Comparison of ENCODE assay signal across 32 cellular contexts in the genomic region with DNA sequence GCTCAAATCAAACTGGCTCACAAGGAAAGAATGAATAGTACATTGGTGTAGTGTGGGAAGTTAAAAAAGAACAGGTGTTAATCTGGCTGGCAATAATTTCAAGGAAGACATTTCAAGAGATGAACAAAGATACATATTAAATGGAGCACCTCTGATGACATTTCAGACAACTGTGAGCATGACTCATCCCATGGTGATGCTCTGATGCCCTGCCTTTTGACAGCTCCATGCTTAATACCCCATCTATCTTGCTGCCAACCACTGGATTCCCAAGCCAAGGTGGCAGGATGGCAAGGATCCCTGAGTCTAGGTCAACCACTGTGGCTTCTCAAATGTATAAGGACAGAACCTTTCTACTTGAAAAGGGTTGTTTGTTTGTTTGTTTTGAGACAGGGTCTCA. TPM values are rescaled to one million over a fixed set of nuclear protein-coding genes. Genes with fewer than 3 reads are reported as not detected.
DNase-seq lines count a peak whose midpoint lies in the region; ATAC-seq and TF ChIP-seq lines count a peak whose summit lies in the region.
"Had no signal": no experiment of that assay in that cellular context is flagged by ENCODE, and none has a peak within 500 bp of the region (broad histone marks: within the 10 kb centered on the region; RNA-seq: fewer than 3 reads in every experiment).

No MANE protein-coding gene starts in this region.

- no peaks in the 10 kb centered on the region for H3K9me3 ChIP-seq in DOHH2 (ENCODE audit: control insufficient read depth, insufficient read depth, low read length)
- H3K9me3 ChIP-seq in T-helper 17 cell (ENCODE audit: control insufficient read depth, low read length, poor library complexity, severe bottlenecking), result no peaks in the 10 kb centered on the region
- H3K9me3 ChIP-seq: lower lobe of right lung, SK-N-SH, suprapubic skin had no signal

- H3K9me2 ChIP-seq in DOHH2 (replicated peaks; ENCODE audit: control insufficient read depth, low read length), result no peaks in the 10 kb centered on the region
- H3K9me2 ChIP-seq: SK-N-SH had no signal

- H3K4me2 ChIP-seq in DOHH2 (ENCODE audit: low read length), result peak overlapping the region; percentile 99
- H3K4me2 ChIP-seq: hepatocyte, SK-N-SH had no signal

- DNase-seq in activated CD4-positive, alpha-beta memory T cell treated with anti-CD3 and anti-CD28 coated beads, Interleukin-2, amount 10 ng/mL, durations not matched to agents 7 days and 5 days, result no peak
- no peak for DNase-seq in activated CD4-positive, alpha-beta memory T cell treated with anti-CD3 and anti-CD28 coated beads for 36 hours
- no peak for DNase-seq in T-helper 17 cell
- DNase-seq in naive thymus-derived CD8-positive, alpha-beta T cell, result no peak
- no peak for DNase-seq in CD1c-positive myeloid dendritic cell (ENCODE audit: extremely low spot score)
- DNase-seq in HUDEP-2 (lab: John Stamatoyannopoulos, UW; ENCODE audit: unreplicated experiment in 76 of 76), result no peak
- DNase-seq: activated CD4-positive, alpha-beta T cell treated with anti-CD3 and anti-CD28 coated beads for 1 hour; aorta; DMS 273 treated with DMSO at 0.1 percent for 48 hours; lower lobe of right lung; natural killer cell; NCI-H1105 treated with DMSO at 0.1 percent for 48 hours; NCI-H187 treated with DMSO at 0.1 percent for 48 hours; NCI-H526; NK-92 treated with Interleukin-12 subunit alpha and Interleukin-12 subunit beta, amount 100 ng/mL, for 24 hours; nucleus accumbens; SK-N-SH had no signal

- H3K4me3 Mint-ChIP-seq in activated CD4-positive, alpha-beta memory T cell treated with anti-CD3 and anti-CD28 coated beads, Interleukin-2, amount 10 ng/mL, durations not matched to agents 7 days and 5 days, result no peak overlapping the region
- no peak overlapping the region for H3K4me3 Mint-ChIP-seq in activated CD4-positive, alpha-beta memory T cell treated with anti-CD3 and anti-CD28 coated beads for 36 hours
- no peak overlapping the region for H3K4me3 Mint-ChIP-seq in T-helper 17 cell
- H3K4me3 Mint-ChIP-seq in naive thymus-derived CD8-positive, alpha-beta T cell, result peak overlapping the region in 1 of 10 donors; percentile 24
- H3K4me3 Mint-ChIP-seq: natural killer cell; stimulated activated memory B cell treated with anti-CD40 and anti-IgM and Interleukin-4, amounts not matched to agents 10 μg/mL and 1 μg/mL and 100 μg/mL, for 72 hours; T-helper 1 cell treated with Interleukin-12 subunit alpha and Interleukin-12 subunit beta and Interleukin-4 antibody, amounts not matched to agents 30 μg/mL and 1 μg/mL, for 36 hours had no signal

- no peak for TF ChIP-seq CTCF in DOHH2 (IDR thresholded peaks at IDR 0.05; ENCODE audit: low read depth, low read length, poor library complexity, severe bottlenecking)

- H3K4me1 Mint-ChIP-seq in activated CD4-positive, alpha-beta memory T cell treated with anti-CD3 and anti-CD28 coated beads, Interleukin-2, amount 10 ng/mL, durations not matched to agents 7 days and 5 days, result peaks cover 63% of the 10 kb centered on the region
- H3K4me1 Mint-ChIP-seq in activated CD4-positive, alpha-beta memory T cell treated with anti-CD3 and anti-CD28 coated beads for 36 hours (ENCODE audit: low read depth), result peaks cover 48% of the 10 kb centered on the region
- peaks cover 22% of the 10 kb centered on the region for H3K4me1 Mint-ChIP-seq in T-helper 17 cell
- H3K4me1 Mint-ChIP-seq in naive thymus-derived CD8-positive, alpha-beta T cell, result peaks cover 18 to 60% (median 43%) of the 10 kb centered on the region in 4 donors

- H4K20me1 ChIP-seq in DOHH2 (ENCODE audit: control insufficient read depth, insufficient read depth, low read depth, low read length), result no peaks in the 10 kb centered on the region

- peaks cover 76% of the 10 kb centered on the region for H3K4me1 ChIP-seq in DOHH2 (ENCODE audit: control insufficient read depth, low read length)

- no peaks in the 10 kb centered on the region for H3K27me3 ChIP-seq in DOHH2 (ENCODE audit: control insufficient read depth, low read length)
- H3K27me3 ChIP-seq: hepatocyte, suprapubic skin had no signal

- POLR2A ChIA-PET in activated CD4-positive, alpha-beta memory T cell treated with anti-CD3 and anti-CD28 coated beads, Interleukin-2, amount 10 ng/mL, durations not matched to agents 7 days and 5 days (lab: Charles Lee), result no interaction called here
- POLR2A ChIA-PET in activated CD4-positive, alpha-beta memory T cell treated with anti-CD3 and anti-CD28 coated beads for 36 hours (lab: Charles Lee), result no interaction called here
- POLR2A ChIA-PET in naive thymus-derived CD8-positive, alpha-beta T cell (lab: Charles Lee), result no interaction called here

- ATAC-seq in T-helper 17 cell, result no peak
- no peak for ATAC-seq in naive thymus-derived CD8-positive, alpha-beta T cell
- ATAC-seq in GM18867 (IDR thresholded peaks at IDR 0.05; ENCODE audit: unreplicated experiment), result no peak
- ATAC-seq: activated naive CD4-positive, alpha-beta T cell treated with anti-CD3 and anti-CD28 coated beads, Interleukin-2, amount 50 U/mL, for 72 hours; HCT116; HepG2; lower lobe of right lung; natural killer cell; Right ventricle myocardium inferior; stimulated activated memory B cell treated with anti-CD40 and anti-IgM and Interleukin-4, amounts not matched to agents 10 μg/mL and 1 μg/mL and 100 μg/mL, for 72 hours had no signal

- no peaks in the 10 kb centered on the region for H3K9me3 Mint-ChIP-seq in activated CD4-positive, alpha-beta memory T cell treated with anti-CD3 and anti-CD28 coated beads, Interleukin-2, amount 10 ng/mL, durations not matched to agents 7 days and 5 days
- no peaks in the 10 kb centered on the region for H3K9me3 Mint-ChIP-seq in activated CD4-positive, alpha-beta memory T cell treated with anti-CD3 and anti-CD28 coated beads for 36 hours
- no peaks in the 10 kb centered on the region for H3K9me3 Mint-ChIP-seq in naive thymus-derived CD8-positive, alpha-beta T cell
- H3K9me3 Mint-ChIP-seq: activated T-helper 2 cell treated with anti-CD3 and anti-CD28 coated beads, Interferon-gamma antibody, Interleukin-2, Interleukin-4, amounts not matched to agents 10 μg/mL and 5 μg/mL and 100 μg/mL, durations not matched to agents 14 hours and 24 hours and 36 hours; natural killer cell had no signal

- H3K27me3 Mint-ChIP-seq in activated CD4-positive, alpha-beta memory T cell treated with anti-CD3 and anti-CD28 coated beads, Interleukin-2, amount 10 ng/mL, durations not matched to agents 7 days and 5 days, result peaks cover 21% of the 10 kb centered on the region
- no peaks in the 10 kb centered on the region for H3K27me3 Mint-ChIP-seq in activated CD4-positive, alpha-beta memory T cell treated with anti-CD3 and anti-CD28 coated beads for 36 hours
- no peaks in the 10 kb centered on the region for H3K27me3 Mint-ChIP-seq in T-helper 17 cell
- H3K27me3 Mint-ChIP-seq in naive thymus-derived CD8-positive, alpha-beta T cell, result peaks cover 0 to 13% (median 3%) of the 10 kb centered on the region in 5 donors

- CTCF ChIA-PET in activated CD4-positive, alpha-beta memory T cell treated with anti-CD3 and anti-CD28 coated beads, Interleukin-2, amount 10 ng/mL, durations not matched to agents 7 days and 5 days (lab: Charles Lee), result interaction anchor here (3.1 kb wide), 1 partner anchor 93 kb away, joined by 14 read pairs; no protein-coding TSS in a partner anchor
- CTCF ChIA-PET in activated CD4-positive, alpha-beta memory T cell treated with anti-CD3 and anti-CD28 coated beads for 36 hours (lab: Charles Lee), result interaction anchor here (0.6 to 5.1 kb wide), 3 partner anchors 21 to 48 kb away, joined by 3 to 43 read pairs (median 4); no protein-coding TSS in a partner anchor

- H3F3A ChIP-seq in DOHH2 (ENCODE audit: control insufficient read depth, insufficient read depth), result peaks cover 39% of the 10 kb centered on the region

- H3K79me2 ChIP-seq in DOHH2 (ENCODE audit: control insufficient read depth, low read length), result peaks cover 5% of the 10 kb centered on the region
- H3K79me2 ChIP-seq: hepatocyte had no signal

- H3K4me3 ChIP-seq in DOHH2 (ENCODE audit: low read length), result peak overlapping the region; percentile 74
- H3K4me3 ChIP-seq: hepatocyte, lower lobe of right lung, suprapubic skin had no signal

- intact Hi-C loops in activated CD4-positive, alpha-beta memory T cell treated with anti-CD3 and anti-CD28 coated beads for 36 hours (cut with micrococcal nuclease), result loop anchor here (5.0 kb wide), 2 partner anchors 49 to 244 kb away; no protein-coding TSS in a partner anchor

- H3K27ac Mint-ChIP-seq in activated CD4-positive, alpha-beta memory T cell treated with anti-CD3 and anti-CD28 coated beads, Interleukin-2, amount 10 ng/mL, durations not matched to agents 7 days and 5 days, result peak overlapping the region; percentile 30
- H3K27ac Mint-ChIP-seq in activated CD4-positive, alpha-beta memory T cell treated with anti-CD3 and anti-CD28 coated beads for 36 hours, result no peak overlapping the region
- H3K27ac Mint-ChIP-seq in T-helper 17 cell, result peak overlapping the region; percentile 97
- peak overlapping the region in 7 of 10 donors; percentile 9 to 83 (median 70) for H3K27ac Mint-ChIP-seq in naive thymus-derived CD8-positive, alpha-beta T cell
- H3K27ac Mint-ChIP-seq: activated T-helper 2 cell treated with anti-CD3 and anti-CD28 coated beads, Interferon-gamma antibody, Interleukin-2, Interleukin-4, amounts not matched to agents 10 μg/mL and 5 μg/mL and 100 μg/mL, durations not matched to agents 14 hours and 24 hours and 36 hours; T-helper 1 cell treated with Interleukin-12 subunit alpha and Interleukin-12 subunit beta and Interleukin-4 antibody, amounts not matched to agents 30 μg/mL and 1 μg/mL, for 36 hours had no signal

- H3K36me3 Mint-ChIP-seq in activated CD4-positive, alpha-beta memory T cell treated with anti-CD3 and anti-CD28 coated beads, Interleukin-2, amount 10 ng/mL, durations not matched to agents 7 days and 5 days (ENCODE audit: low read depth), result peaks cover 16% of the 10 kb centered on the region
- H3K36me3 Mint-ChIP-seq in activated CD4-positive, alpha-beta memory T cell treated with anti-CD3 and anti-CD28 coated beads for 36 hours, result no peaks in the 10 kb centered on the region
- no peaks in the 10 kb centered on the region for H3K36me3 Mint-ChIP-seq in T-helper 17 cell (ENCODE audit: low read depth)
- no peaks in the 10 kb centered on the region for H3K36me3 Mint-ChIP-seq in naive thymus-derived CD8-positive, alpha-beta T cell
- H3K36me3 Mint-ChIP-seq: activated naive CD4-positive, alpha-beta T cell treated with anti-CD3 and anti-CD28 coated beads, Interleukin-2, amount 50 U/mL, for 72 hours; natural killer cell; stimulated activated memory B cell treated with anti-CD40 and anti-IgM and Interleukin-4, amounts not matched to agents 10 μg/mL and 1 μg/mL and 100 μg/mL, for 72 hours had no signal

- H3K36me3 ChIP-seq in DOHH2 (ENCODE audit: control insufficient read depth, low read length), result peaks cover 6% of the 10 kb centered on the region; the same call in 1 of the 2 replicates
- H3K36me3 ChIP-seq: lower lobe of right lung, suprapubic skin had no signal

- peak overlapping the region; percentile 100 for H3K27ac ChIP-seq in DOHH2 (ENCODE audit: low read depth, low read length)
- H3K27ac ChIP-seq: 22Rv1, hepatocyte, lower lobe of right lung, suprapubic skin had no signal

RNA-seq across cellular contexts. Expression of a gene that starts 29.3 kb away (rescaled TPM):
- total RNA-seq in activated CD4-positive, alpha-beta memory T cell treated with anti-CD3 and anti-CD28 coated beads, Interleukin-2, amount 10 ng/mL, durations not matched to agents 7 days and 5 days, result under 1 TPM; 0.35 to 0.43 TPM
- total RNA-seq in activated CD4-positive, alpha-beta memory T cell treated with anti-CD3 and anti-CD28 coated beads for 36 hours, result not detected
- under 1 TPM; 0.42 to 0.52 TPM for total RNA-seq in T-helper 17 cell
- under 1 TPM; 0.26 to 0.33 TPM for total RNA-seq in naive thymus-derived CD8-positive, alpha-beta T cell
- polyA plus RNA-seq in naive thymus-derived CD8-positive, alpha-beta T cell, result not detected
- total RNA-seq: activated naive CD4-positive, alpha-beta T cell treated with anti-CD3 and anti-CD28 coated beads, Interleukin-2, amount 50 U/mL, for 72 hours; activated T-helper 2 cell treated with anti-CD3 and anti-CD28 coated beads, Interferon-gamma antibody, Interleukin-2, Interleukin-4, amounts not matched to agents 10 μg/mL and 5 μg/mL and 100 μg/mL, durations not matched to agents 14 hours and 24 hours and 36 hours had no signal

RNA-seq across cellular contexts. Expression of a gene that starts 39.0 kb away (rescaled TPM):
- total RNA-seq in activated CD4-positive, alpha-beta memory T cell treated with anti-CD3 and anti-CD28 coated beads, Interleukin-2, amount 10 ng/mL, durations not matched to agents 7 days and 5 days, result not detected
- not detected for total RNA-seq in activated CD4-positive, alpha-beta memory T cell treated with anti-CD3 and anti-CD28 coated beads for 36 hours
- total RNA-seq in T-helper 17 cell, result not detected
- not detected for total RNA-seq in naive thymus-derived CD8-positive, alpha-beta T cell
- polyA plus RNA-seq in naive thymus-derived CD8-positive, alpha-beta T cell, result not detected
- total RNA-seq: activated naive CD4-positive, alpha-beta T cell treated with anti-CD3 and anti-CD28 coated beads, Interleukin-2, amount 50 U/mL, for 72 hours; activated T-helper 2 cell treated with anti-CD3 and anti-CD28 coated beads, Interferon-gamma antibody, Interleukin-2, Interleukin-4, amounts not matched to agents 10 μg/mL and 5 μg/mL and 100 μg/mL, durations not matched to agents 14 hours and 24 hours and 36 hours; aorta; bronchial epithelial cell; lower lobe of right lung; natural killer cell; pulmonary artery endothelial cell; Right ventricle myocardium inferior; suprapubic skin; ureter had no signal
- polyA plus RNA-seq: aorta, HepG2, SK-N-SH had no signal
